ENCODE assay signal across 9 cellular contexts in the genomic region with DNA sequence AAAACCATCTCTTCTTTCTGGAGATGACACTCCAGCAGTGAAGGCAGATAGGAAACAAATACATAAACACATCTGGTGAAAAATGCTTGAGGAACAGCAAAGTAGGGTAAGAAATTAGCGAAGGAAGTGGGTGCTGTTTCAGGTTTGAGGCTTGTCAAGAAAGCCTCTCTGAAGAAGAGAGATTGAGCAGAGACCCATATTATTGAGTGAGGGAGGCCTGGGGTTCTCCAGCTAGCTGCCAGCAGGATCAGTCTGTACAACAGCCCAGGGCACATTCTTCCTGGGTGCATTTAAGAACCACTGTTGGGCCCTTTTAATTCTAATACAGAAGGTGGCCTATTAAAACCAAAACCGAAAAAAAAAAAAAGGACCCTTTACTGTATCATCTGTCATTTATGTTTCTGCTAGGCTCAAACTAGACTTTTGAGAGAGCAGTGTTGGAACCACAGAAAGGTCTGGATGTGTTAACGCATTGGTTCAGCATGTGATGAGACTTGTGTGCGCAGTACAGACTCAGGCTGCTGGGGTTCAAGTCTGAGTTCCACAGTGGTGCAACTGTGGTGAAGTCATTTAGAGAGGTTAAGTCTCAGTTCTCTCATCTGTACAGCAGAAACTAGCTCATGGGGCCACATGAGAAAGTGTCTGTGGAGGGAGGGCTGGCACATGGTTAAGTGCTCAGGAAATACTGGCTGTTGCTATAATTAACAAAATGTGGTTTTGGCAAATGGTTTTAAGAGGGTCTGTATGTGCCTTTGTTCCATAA. TPM values are rescaled to one million over a fixed set of nuclear protein-coding genes. Genes with fewer than 3 reads are reported as not detected.
A peak's percentile ranks its signal among the peaks of the same experiment; 100 is the strongest.
DNase-seq lines count a peak whose midpoint lies in the region; ATAC-seq and TF ChIP-seq lines count a peak whose summit lies in the region.
"Had no signal": no experiment of that assay in that cellular context is flagged by ENCODE, and none has a peak within 500 bp of the region (broad histone marks: within the 10 kb centered on the region; RNA-seq: fewer than 3 reads in every experiment).

No MANE protein-coding gene starts in this region.

- no peak overlapping the region for H2AK5ac ChIP-seq in trophoblast cell (ENCODE audit: low read length)

- no peaks in the 10 kb centered on the region for H3K79me1 ChIP-seq in trophoblast cell (ENCODE audit: low read length)

- H3K14ac ChIP-seq in trophoblast cell (ENCODE audit: low read length) = no peak overlapping the region

- no peaks in the 10 kb centered on the region for H3K36me3 Mint-ChIP-seq in GM23338 (ENCODE audit: low read depth)

- no peaks in the 10 kb centered on the region for H3K9me3 Mint-ChIP-seq in GM23338
- H3K9me3 Mint-ChIP-seq: dendritic cell treated with granulocyte-macrophage colony-stimulating factor and Interleukin-4, amounts not matched to agents 40 ng/mL and 50 ng/mL, for 4 days had no signal

- H3K27ac Mint-ChIP-seq in GM23338 = no peak overlapping the region
- H3K27ac Mint-ChIP-seq: dendritic cell treated with granulocyte-macrophage colony-stimulating factor and Interleukin-4, amounts not matched to agents 40 ng/mL and 50 ng/mL, for 4 days had no signal

- peak; percentile 25 to 55 for DNase-seq in trophoblast cell
- no peak for DNase-seq in glomerular visceral epithelial cell (ENCODE audit: extremely low spot score)
- no peak for DNase-seq in GM23338 (ENCODE audit: low spot score)
- DNase-seq in DMS53 (lab: John Stamatoyannopoulos, UW) = no peak
- DNase-seq in NCI-H1694 (lab: John Stamatoyannopoulos, UW) = no peak

- H3K4me2 ChIP-seq in OCI-LY1 (ENCODE audit: low read length) = peak overlapping the region; percentile 64
- H3K4me2 ChIP-seq in trophoblast cell (ENCODE audit: low read length) = no peak overlapping the region
- no peak overlapping the region for H3K4me2 ChIP-seq in GM23338

- H3K9me2 ChIP-seq in OCI-LY1 (ENCODE audit: low read depth, low read length) = no peaks in the 10 kb centered on the region
- no peaks in the 10 kb centered on the region for H3K9me2 ChIP-seq in GM23338 (ENCODE audit: insufficient read depth)

- no peak overlapping the region for H3K4ac ChIP-seq in trophoblast cell (ENCODE audit: low read depth, low read length)

- H3K9ac ChIP-seq in OCI-LY1 (ENCODE audit: low read length) (peak overlapping the region; percentile 52), trophoblast cell (ENCODE audit: low read length) (no peak overlapping the region)

- no peak overlapping the region for H4K8ac ChIP-seq in trophoblast cell (ENCODE audit: low read depth, low read length)

- no peak overlapping the region for H3K23ac ChIP-seq in trophoblast cell (ENCODE audit: low read length)

- H2BK120ac ChIP-seq in trophoblast cell (ENCODE audit: insufficient read depth, low read length, poor library complexity) = no peak overlapping the region

- no peak overlapping the region for H2BK5ac ChIP-seq in trophoblast cell (ENCODE audit: low read depth, low read length, poor library complexity)

- no peaks in the 10 kb centered on the region for H3K27me3 ChIP-seq in OCI-LY1 (ENCODE audit: insufficient read depth, low read length)
- no peaks in the 10 kb centered on the region for H3K27me3 ChIP-seq in trophoblast cell (ENCODE audit: insufficient read depth, low read length)
- H3K27me3 ChIP-seq in GM23338 (ENCODE audit: insufficient read depth) = no peaks in the 10 kb centered on the region

- H3K18ac ChIP-seq in trophoblast cell (ENCODE audit: low read length) = no peak overlapping the region

- H3K4me3 ChIP-seq in OCI-LY1 (ENCODE audit: low read depth, low read length, poor library complexity, severe bottlenecking) (peak overlapping the region; percentile 33), trophoblast cell (ENCODE audit: low read depth, low read length) (no peak overlapping the region), GM23338 (no peak overlapping the region)

- WGBS in trophoblast cell (ENCODE audit: extremely low coverage, insufficient coverage, insufficient read length) = no CpG with 5 or more reads among the region's 4 CpGs

- H3K79me2 ChIP-seq in OCI-LY1 (ENCODE audit: insufficient read depth, low read length) (peaks cover 54% of the 10 kb centered on the region), trophoblast cell (ENCODE audit: control insufficient read depth, insufficient read depth, low read length, poor library complexity) (no peaks in the 10 kb centered on the region), GM23338 (replicated peaks; ENCODE audit: insufficient read depth) (peaks cover 7% of the 10 kb centered on the region)

- H3K36me3 ChIP-seq in OCI-LY1 (ENCODE audit: insufficient read depth, low read length) (peaks cover 11% of the 10 kb centered on the region; the same call in 1 of the 2 replicates), trophoblast cell (ENCODE audit: control insufficient read depth in 1 of 2, insufficient read depth in 2 of 2, low read length in 2 of 2) (no peaks in the 10 kb centered on the region), GM23338 (ENCODE audit: insufficient read depth) (no peaks in the 10 kb centered on the region)

- no peak overlapping the region for H4K91ac ChIP-seq in trophoblast cell (ENCODE audit: low read depth, low read length)

- H3K4me1 Mint-ChIP-seq in GM23338 = peaks cover 3% of the 10 kb centered on the region

- H3K9me3 ChIP-seq in OCI-LY1 (ENCODE audit: low read length) (no peaks in the 10 kb centered on the region), trophoblast cell (ENCODE audit: insufficient read depth, low read depth, low read length) (no peaks in the 10 kb centered on the region)

- H3F3A ChIP-seq in OCI-LY1 (ENCODE audit: insufficient read depth, low read length) (no peaks in the 10 kb centered on the region), GM23338 (replicated peaks; ENCODE audit: low read depth) (no peaks in the 10 kb centered on the region)

- ATAC-seq in GM18870 (IDR thresholded peaks at IDR 0.05; ENCODE audit: unreplicated experiment) (peak; percentile 93), HG02840 (IDR thresholded peaks at IDR 0.05; ENCODE audit: low FRiP score, unreplicated experiment) (peak; percentile 77), GM23338 (no peak)

- H3K4me1 ChIP-seq in OCI-LY1 (ENCODE audit: insufficient read depth, low read length, severe bottlenecking) = peaks cover 100% of the 10 kb centered on the region
- H3K4me1 ChIP-seq in trophoblast cell (ENCODE audit: control insufficient read depth in 1 of 2, insufficient read depth in 2 of 2, low read length in 2 of 2) = peaks cover 14% of the 10 kb centered on the region in 2 experiments
- H3K4me1 ChIP-seq in GM23338 (ENCODE audit: insufficient read depth) = no peaks in the 10 kb centered on the region

- H2BK12ac ChIP-seq in trophoblast cell (ENCODE audit: low read length) = no peak overlapping the region

- H4K12ac ChIP-seq in trophoblast cell (ENCODE audit: low read depth, low read length) = no peak overlapping the region

- peaks cover 4% of the 10 kb centered on the region for H3K27me3 Mint-ChIP-seq in GM23338 (ENCODE audit: insufficient read depth, low read depth, poor library complexity)
- H3K27me3 Mint-ChIP-seq: dendritic cell treated with granulocyte-macrophage colony-stimulating factor and Interleukin-4, amounts not matched to agents 40 ng/mL and 50 ng/mL, for 4 days had no signal

- H4K20me1 ChIP-seq in OCI-LY1 (ENCODE audit: insufficient read depth, low read length) (no peaks in the 10 kb centered on the region), GM23338 (replicated peaks; ENCODE audit: insufficient read depth) (no peaks in the 10 kb centered on the region; the same call in 1 of the 2 replicates)

- H3K27ac ChIP-seq in OCI-LY1 (ENCODE audit: low read depth, low read length, poor library complexity, severe bottlenecking) (peak overlapping the region; percentile 97), trophoblast cell (ENCODE audit: low read depth, low read length) (no peak overlapping the region), GM23338 (ENCODE audit: low read depth) (no peak overlapping the region)

- no peak for TF ChIP-seq CTCF in OCI-LY1 (IDR thresholded peaks at IDR 0.05; ENCODE audit: low read length)
- TF ChIP-seq CTCF in GM23338 (conservative IDR thresholded peaks at IDR 0.05; ENCODE audit: low read depth in 2 of 2) = no peak

- H2AFZ ChIP-seq in OCI-LY1 (ENCODE audit: low read length) = no peak overlapping the region
- no peak overlapping the region for H2AFZ ChIP-seq in trophoblast cell (ENCODE audit: insufficient read depth, low read length, poor library complexity)
- H2AFZ ChIP-seq in GM23338 = no peak overlapping the region

- H3K4me3 Mint-ChIP-seq in GM23338 = no peak overlapping the region
- H3K4me3 Mint-ChIP-seq: dendritic cell treated with granulocyte-macrophage colony-stimulating factor and Interleukin-4, amounts not matched to agents 40 ng/mL and 50 ng/mL, for 4 days had no signal

TF ChIP-seq in GM23338, 12 proteins besides CTCF, POLR2A, EP300 and RAD21 (continues in another document):
- no peak for TF ChIP-seq ZNF331 (CRISPR knock-in tag; IDR thresholded peaks at IDR 0.05; ENCODE audit: low read depth)
- TF ChIP-seq POLR2AphosphoS5 (IDR thresholded peaks at IDR 0.05; ENCODE audit: low read depth) = no peak
- no peak for TF ChIP-seq EZH2phosphoT487 (IDR thresholded peaks at IDR 0.05; ENCODE audit: unreplicated experiment)
- TF ChIP-seq JUNB (IDR thresholded peaks at IDR 0.05; ENCODE audit: unreplicated experiment) = no peak
- no peak for TF ChIP-seq STAT1 (IDR thresholded peaks at IDR 0.05; ENCODE audit: unreplicated experiment)
- TF ChIP-seq CREB1 (CRISPR knock-in tag; IDR thresholded peaks at IDR 0.05; ENCODE audit: low read depth) = no peak

RNA-seq across cellular contexts. Expression of a gene that starts 28.9 kb away (rescaled TPM):
- 12.7 and 13.0 TPM in 2 replicates for polyA plus RNA-seq in trophoblast cell (2013)
- total RNA-seq in GM23338 (2014; rRNA removed; shearing (Covaris generic)) = 25.4 and 27.6 TPM in 2 replicates
- 4.6 and 7.0 TPM in 2 replicates for polyA plus RNA-seq in GM23338 (2016; fragmentation: Nextera tagmentation; extraction: Ambion mirVana)

Comparison
In these comparisons a context has a peak if more than half of its experiments do, and no peak if none do; other contexts are left out.
1. DNase-seq: peak in trophoblast cell (2 of 2); none in glomerular visceral epithelial cell (single experiment), GM23338 (single experiment), DMS53 (single experiment) and NCI-H1694 (single experiment).